ENCODE assay signal across 10 cellular contexts in genomic region chr10:29618341-29619171, GRCh38. TPM values are rescaled to one million over a fixed set of nuclear protein-coding genes. Genes with fewer than 3 reads are reported as not detected.
A peak's percentile ranks its signal among the peaks of the same experiment; 100 is the strongest.
DNase-seq lines count a peak whose midpoint lies in the region; ATAC-seq and TF ChIP-seq lines count a peak whose summit lies in the region.
"Had no signal": no experiment of that assay in that cellular context is flagged by ENCODE, and none has a peak within 500 bp of the region (broad histone marks: within the 10 kb centered on the region; RNA-seq: fewer than 3 reads in every experiment).

No MANE protein-coding gene starts in this region.

- peaks cover 10% of the 10 kb centered on the region for H3K4me1 Mint-ChIP-seq in activated naive CD4-positive, alpha-beta T cell treated with anti-CD3 and anti-CD28 coated beads for 36 hours (ENCODE audit: low read depth)
- H3K4me1 Mint-ChIP-seq in activated naive CD8-positive, alpha-beta T cell treated with anti-CD3 and anti-CD28 coated beads for 36 hours = peaks cover 5% of the 10 kb centered on the region
- peaks cover 25% of the 10 kb centered on the region for H3K4me1 Mint-ChIP-seq in stimulated activated effector memory CD8-positive, alpha-beta T cell treated with anti-CD3 and anti-CD28 coated beads, Interleukin-12 subunit alpha, Interleukin-12 subunit beta, amount 100 ng/mL, for 72 hours
- H3K4me1 Mint-ChIP-seq: B cell had no signal

- peaks cover 19% of the 10 kb centered on the region for H3K36me3 ChIP-seq in mesodermal cell (ENCODE audit: control insufficient read depth, insufficient read depth, low read length)
- no peaks in the 10 kb centered on the region for H3K36me3 ChIP-seq in vagina
- H3K36me3 ChIP-seq: brain microvascular endothelial cell had no signal

- TF ChIP-seq CTCF in epithelial cell of esophagus (IDR thresholded peaks at IDR 0.05; ENCODE audit: insufficient read depth, low read depth, low read length, missing control alignments) (no peak), vagina (IDR thresholded peaks at IDR 0.05) (no peak)

- H3K27ac ChIP-seq in mesodermal cell (ENCODE audit: low read depth, low read length, severe bottlenecking) (peak overlapping the region; percentile 81), vagina (peak overlapping the region; percentile 77)

- H3K4me1 ChIP-seq in mesodermal cell (ENCODE audit: control insufficient read depth, insufficient read depth, low read length, poor library complexity, severe bottlenecking) = peaks cover 28% of the 10 kb centered on the region
- peaks cover 53% of the 10 kb centered on the region for H3K4me1 ChIP-seq in vagina

- peak overlapping the region; percentile 12 for H3K27ac Mint-ChIP-seq in activated naive CD4-positive, alpha-beta T cell treated with anti-CD3 and anti-CD28 coated beads for 36 hours
- no peak overlapping the region for H3K27ac Mint-ChIP-seq in activated naive CD8-positive, alpha-beta T cell treated with anti-CD3 and anti-CD28 coated beads for 36 hours
- no peak overlapping the region for H3K27ac Mint-ChIP-seq in stimulated activated effector memory CD8-positive, alpha-beta T cell treated with anti-CD3 and anti-CD28 coated beads, Interleukin-12 subunit alpha, Interleukin-12 subunit beta, amount 100 ng/mL, for 72 hours
- H3K27ac Mint-ChIP-seq: B cell had no signal

- no peak for TF ChIP-seq POLR2A in vagina (IDR thresholded peaks at IDR 0.05)

- intact Hi-C loops in activated naive CD4-positive, alpha-beta T cell treated with anti-CD3 and anti-CD28 coated beads for 36 hours (cut with micrococcal nuclease) = no loop called here
- intact Hi-C loops in vagina (cut with DNase I) = no loop called here

- peaks cover 3% of the 10 kb centered on the region for H3K9me3 Mint-ChIP-seq in activated naive CD4-positive, alpha-beta T cell treated with anti-CD3 and anti-CD28 coated beads for 36 hours
- H3K9me3 Mint-ChIP-seq in activated naive CD8-positive, alpha-beta T cell treated with anti-CD3 and anti-CD28 coated beads for 36 hours = peaks cover 2% of the 10 kb centered on the region
- H3K9me3 Mint-ChIP-seq in stimulated activated effector memory CD8-positive, alpha-beta T cell treated with anti-CD3 and anti-CD28 coated beads, Interleukin-12 subunit alpha, Interleukin-12 subunit beta, amount 100 ng/mL, for 72 hours = no peaks in the 10 kb centered on the region

- H3K36me3 Mint-ChIP-seq in activated naive CD4-positive, alpha-beta T cell treated with anti-CD3 and anti-CD28 coated beads for 36 hours (ENCODE audit: low read depth) = peaks cover 2% of the 10 kb centered on the region
- peaks cover 6% of the 10 kb centered on the region for H3K36me3 Mint-ChIP-seq in activated naive CD8-positive, alpha-beta T cell treated with anti-CD3 and anti-CD28 coated beads for 36 hours
- H3K36me3 Mint-ChIP-seq in stimulated activated effector memory CD8-positive, alpha-beta T cell treated with anti-CD3 and anti-CD28 coated beads, Interleukin-12 subunit alpha, Interleukin-12 subunit beta, amount 100 ng/mL, for 72 hours = no peaks in the 10 kb centered on the region

- no peak overlapping the region for H3K4me3 Mint-ChIP-seq in activated naive CD4-positive, alpha-beta T cell treated with anti-CD3 and anti-CD28 coated beads for 36 hours
- no peak overlapping the region for H3K4me3 Mint-ChIP-seq in activated naive CD8-positive, alpha-beta T cell treated with anti-CD3 and anti-CD28 coated beads for 36 hours
- no peak overlapping the region for H3K4me3 Mint-ChIP-seq in stimulated activated effector memory CD8-positive, alpha-beta T cell treated with anti-CD3 and anti-CD28 coated beads, Interleukin-12 subunit alpha, Interleukin-12 subunit beta, amount 100 ng/mL, for 72 hours
- H3K4me3 Mint-ChIP-seq: B cell had no signal

- H3K27me3 ChIP-seq in vagina = no peaks in the 10 kb centered on the region
- H3K27me3 ChIP-seq: brain microvascular endothelial cell had no signal

- CTCF ChIA-PET in activated naive CD4-positive, alpha-beta T cell treated with anti-CD3 and anti-CD28 coated beads for 36 hours (lab: Charles Lee) = interaction anchor here (0.7 kb wide), 1 partner anchor 20 kb away, joined by 3 read pairs; no protein-coding TSS in a partner anchor

- 84 to 87% methylated on average over 10 to 12 of the region's 14 CpGs for WGBS in mesodermal cell (ENCODE audit: insufficient coverage in 2 of 2), 2 experiments

- no peak for ATAC-seq in stimulated activated effector memory CD8-positive, alpha-beta T cell treated with anti-CD3 and anti-CD28 coated beads, Interleukin-12 subunit alpha, Interleukin-12 subunit beta, amount 100 ng/mL, for 72 hours

- H3K4me3 ChIP-seq in epithelial cell of esophagus (ENCODE audit: low read length) = no peak overlapping the region
- no peak overlapping the region for H3K4me3 ChIP-seq in mesodermal cell (ENCODE audit: extremely low read depth, insufficient read depth, low read length, poor library complexity, severe bottlenecking)
- no peak overlapping the region for H3K4me3 ChIP-seq in vagina

- DNase-seq in activated naive CD4-positive, alpha-beta T cell treated with anti-CD3 and anti-CD28 coated beads for 36 hours = no peak
- no peak for DNase-seq in activated naive CD4-positive, alpha-beta T cell treated with anti-CD3 and anti-CD28 coated beads, Interleukin-2, amount 50 U/mL, for 16 hours
- DNase-seq in epithelial cell of esophagus (ENCODE audit: low read depth) (peak; percentile 64), vagina (ENCODE audit: extremely low spot score in 2 of 2) (peak in 1 of 2 donors; percentile 84), NCI-H2171 treated with DMSO at 0.1 percent for 48 hours (lab: John Stamatoyannopoulos, UW) (no peak)
- no peak for DNase-seq in activated naive CD8-positive, alpha-beta T cell treated with anti-CD3 and anti-CD28 coated beads for 36 hours
- no peak for DNase-seq in stimulated activated effector memory CD8-positive, alpha-beta T cell treated with anti-CD3 and anti-CD28 coated beads, Interleukin-12 subunit alpha, Interleukin-12 subunit beta, amount 100 ng/mL, for 72 hours (ENCODE audit: low spot score in 2 of 2)
- DNase-seq: brain microvascular endothelial cell had no signal

- H3K9me3 ChIP-seq in mesodermal cell (ENCODE audit: control insufficient read depth, low read length) = no peaks in the 10 kb centered on the region
- no peaks in the 10 kb centered on the region for H3K9me3 ChIP-seq in vagina

- no peaks in the 10 kb centered on the region for H3K27me3 Mint-ChIP-seq in activated naive CD4-positive, alpha-beta T cell treated with anti-CD3 and anti-CD28 coated beads for 36 hours (ENCODE audit: low read depth)
- no peaks in the 10 kb centered on the region for H3K27me3 Mint-ChIP-seq in activated naive CD8-positive, alpha-beta T cell treated with anti-CD3 and anti-CD28 coated beads for 36 hours
- H3K27me3 Mint-ChIP-seq: B cell had no signal

RNA-seq across cellular contexts. Expression of gene SVIL, which starts 16.2 kb away (rescaled TPM):
- 1 to 10 TPM; 7.0 to 8.3 TPM for total RNA-seq in activated naive CD4-positive, alpha-beta T cell treated with anti-CD3 and anti-CD28 coated beads for 36 hours
- polyA plus RNA-seq in mesodermal cell (2013, experiment 1 of 2) = 67.2 TPM
- polyA plus RNA-seq in mesodermal cell (2013, experiment 2 of 2) = 68.2 TPM
- 111 TPM for total RNA-seq in vagina
- total RNA-seq in activated naive CD8-positive, alpha-beta T cell treated with anti-CD3 and anti-CD28 coated beads for 36 hours = 1 to 10 TPM; 8.5 to 9.6 TPM

Comparison
In these comparisons a context has a peak if more than half of its experiments do, and no peak if none do; other contexts are left out.
1. RNA of gene SVIL, which starts 16.2 kb away (total RNA-seq): 111 TPM in vagina (single experiment); 8.5 to 9.6 TPM in activated naive CD8-positive, alpha-beta T cell treated with anti-CD3 and anti-CD28 coated beads for 36 hours and 7.0 to 8.3 TPM in activated naive CD4-positive, alpha-beta T cell treated with anti-CD3 and anti-CD28 coated beads for 36 hours; every median in the first group is over 10 times any median in the second.